ENCODE assay signal across 25 cellular contexts in genomic region chr1:116579253-116579875, GRCh38.
"Had no signal": no experiment of that assay in that cellular context is flagged by ENCODE, and none has a peak within 500 bp of the region (broad histone marks: within the 10 kb centered on the region; RNA-seq: fewer than 3 reads in every experiment).

No MANE protein-coding gene starts in this region.

- H3K27ac ChIP-seq: ascending aorta, body of pancreas, Peyer's patch, SK-N-MC had no signal

- DNase-seq: activated CD4-positive, alpha-beta T cell treated with anti-CD3 and anti-CD28 coated beads for 48 hours; activated CD4-positive, alpha-beta T cell treated with anti-CD3 and anti-CD28 coated beads, Interleukin-2, amount 50 U/mL, for 4 hours; activated CD4-positive, CD25-positive, alpha-beta regulatory T cell treated with anti-CD3 and anti-CD28 coated beads, Interleukin-2, amount 50 U/mL, for 72 hours; activated CD8-positive, alpha-beta memory T cell treated with anti-CD3 and anti-CD28 coated beads, Interleukin-2, amount 50 U/mL, for 48 hours; activated CD8-positive, alpha-beta T cell treated with anti-CD3 and anti-CD28 coated beads, Interleukin-2, amount 10 ng/mL, durations not matched to agents 7 days and 5 days; activated effector memory CD4-positive, alpha-beta T cell treated with anti-CD3 and anti-CD28 coated beads, Interleukin-2, amount 50 U/mL, for 16 hours; activated naive CD4-positive, alpha-beta T cell treated with Interleukin-2 at 50 U/mL for 16 hours; activated naive CD8-positive, alpha-beta T cell treated with anti-CD3 and anti-CD28 coated beads, Interleukin-2, amount 50 U/mL, for 24 hours; activated T-cell treated with anti-CD3 and anti-CD28 coated beads, Interleukin-2, amount 50 U/mL, for 1 hour; amniotic stem cell; body of pancreas; Karpas-422; MM.1S; NCI-H1105 treated with DMSO at 0.1 percent for 48 hours; NCI-H1436 treated with DMSO at 0.1 percent for 48 hours; NCI-H187; NCI-H2081; NCI-H510A treated with DMSO at 0.1 percent for 48 hours; Peyer's patch; SIG-M5 had no signal

- ATAC-seq: activated CD8-positive, alpha-beta T cell treated with anti-CD3 and anti-CD28 coated beads, Interleukin-2, amount 10 ng/mL, durations not matched to agents 7 days and 5 days; activated naive CD4-positive, alpha-beta T cell treated with anti-CD3 and anti-CD28 coated beads, Interleukin-2, amount 50 U/mL, for 72 hours; activated naive CD8-positive, alpha-beta T cell treated with anti-CD3 and anti-CD28 coated beads, Interleukin-2, amount 50 U/mL, for 24 hours; body of pancreas; K562; WTC11 had no signal

- H3K27me3 ChIP-seq: ascending aorta, Peyer's patch had no signal

- H3K27ac Mint-ChIP-seq: activated CD8-positive, alpha-beta T cell treated with anti-CD3 and anti-CD28 coated beads, Interleukin-2, amount 10 ng/mL, durations not matched to agents 7 days and 5 days; activated naive CD4-positive, alpha-beta T cell treated with anti-CD3 and anti-CD28 coated beads, Interleukin-2, amount 50 U/mL, for 72 hours; activated naive CD8-positive, alpha-beta T cell treated with anti-CD3 and anti-CD28 coated beads, Interleukin-2, amount 50 U/mL, for 24 hours; WTC11 had no signal

- H3K27me3 Mint-ChIP-seq: activated naive CD8-positive, alpha-beta T cell treated with anti-CD3 and anti-CD28 coated beads, Interleukin-2, amount 50 U/mL, for 24 hours had no signal

- H3K4me1 ChIP-seq: ascending aorta, Peyer's patch had no signal

- H3K36me3 ChIP-seq: ascending aorta had no signal

- H3K9me3 ChIP-seq: ascending aorta, body of pancreas, Peyer's patch had no signal

- H3K9me3 Mint-ChIP-seq: activated naive CD4-positive, alpha-beta T cell treated with anti-CD3 and anti-CD28 coated beads, Interleukin-2, amount 50 U/mL, for 72 hours; activated naive CD8-positive, alpha-beta T cell treated with anti-CD3 and anti-CD28 coated beads, Interleukin-2, amount 50 U/mL, for 24 hours; WTC11 had no signal

- H3K4me3 Mint-ChIP-seq: activated CD8-positive, alpha-beta T cell treated with anti-CD3 and anti-CD28 coated beads, Interleukin-2, amount 10 ng/mL, durations not matched to agents 7 days and 5 days; activated naive CD8-positive, alpha-beta T cell treated with anti-CD3 and anti-CD28 coated beads, Interleukin-2, amount 50 U/mL, for 24 hours; WTC11 had no signal

- H3K4me3 ChIP-seq: ascending aorta, body of pancreas, K562, Peyer's patch, SK-N-MC had no signal
